ENCODE assay signal across 31 cellular contexts in genomic region chr4:97374526-97374925, GRCh38.
"Had no signal": no experiment of that assay in that cellular context is flagged by ENCODE, and none has a peak within 500 bp of the region (broad histone marks: within the 10 kb centered on the region; RNA-seq: fewer than 3 reads in every experiment).

No MANE protein-coding gene starts in this region.

- H3K27me3 Mint-ChIP-seq: activated B cell treated with CpG ODN at 0.5 μM for 24 hours; activated CD8-positive, alpha-beta T cell treated with anti-CD3 and anti-CD28 coated beads for 36 hours; activated naive CD4-positive, alpha-beta T cell treated with anti-CD3 and anti-CD28 coated beads, Interleukin-2, amount 50 U/mL, for 24 hours; activated naive CD8-positive, alpha-beta T cell treated with anti-CD3 and anti-CD28 coated beads for 36 hours; activated naive CD8-positive, alpha-beta T cell treated with anti-CD3 and anti-CD28 coated beads, Interleukin-2, amount 50 U/mL, for 24 hours; effector memory CD8-positive, alpha-beta T cell had no signal

- H3K36me3 Mint-ChIP-seq: activated naive CD4-positive, alpha-beta T cell treated with anti-CD3 and anti-CD28 coated beads, Interleukin-2, amount 50 U/mL, for 24 hours; activated naive CD8-positive, alpha-beta T cell treated with anti-CD3 and anti-CD28 coated beads for 36 hours had no signal

- DNase-seq: activated B cell treated with CpG ODN at 0.5 μM for 24 hours; activated CD4-positive, alpha-beta T cell treated with anti-CD3 and anti-CD28 coated beads for 48 hours; activated CD4-positive, alpha-beta T cell treated with anti-CD3 and anti-CD28 coated beads, Interleukin-2, amount 50 U/mL, for 1 hour; activated CD4-positive, alpha-beta T cell treated with anti-CD3 and anti-CD28 coated beads, Interleukin-2, amount 50 U/mL, for 48 hours; activated CD8-positive, alpha-beta memory T cell treated with anti-CD3 and anti-CD28 coated beads for 24 hours; activated CD8-positive, alpha-beta T cell treated with anti-CD3 and anti-CD28 coated beads for 36 hours; activated effector memory CD4-positive, alpha-beta T cell treated with anti-CD3 and anti-CD28 coated beads, Interleukin-2, amount 50 U/mL, for 16 hours; activated naive CD4-positive, alpha-beta T cell treated with anti-CD3 and anti-CD28 coated beads for 36 hours; activated naive CD8-positive, alpha-beta T cell treated with anti-CD3 and anti-CD28 coated beads for 36 hours; activated naive CD8-positive, alpha-beta T cell treated with anti-CD3 and anti-CD28 coated beads, Interleukin-2, amount 50 U/mL, for 24 hours; activated T-cell treated with anti-CD3 and anti-CD28 coated beads, Interleukin-2, amount 50 U/mL, for 48 hours; adrenal gland; amygdala; aorta; body of pancreas; caudate nucleus; cortex of kidney; dermis blood vessel endothelial cell; effector CD4-positive, alpha-beta T cell; effector memory CD8-positive, alpha-beta T cell; erythroblast; esophagus squamous epithelium; foreskin melanocyte; head of caudate nucleus; T-helper 2 cell; WERI-Rb-1 had no signal

- H3K9me3 Mint-ChIP-seq: activated CD8-positive, alpha-beta T cell treated with anti-CD3 and anti-CD28 coated beads for 36 hours had no signal

- ATAC-seq: activated CD4-positive, CD25-positive, alpha-beta regulatory T cell treated with anti-CD3 and anti-CD28 coated beads, Interleukin-2, amount 50 U/mL, for 24 hours; activated CD8-positive, alpha-beta T cell treated with anti-CD3 and anti-CD28 coated beads for 36 hours; activated naive CD8-positive, alpha-beta T cell treated with anti-CD3 and anti-CD28 coated beads, Interleukin-2, amount 50 U/mL, for 24 hours; body of pancreas; effector memory CD8-positive, alpha-beta T cell; gastroesophageal sphincter had no signal

- H3K4me3 Mint-ChIP-seq: activated B cell treated with CpG ODN at 0.5 μM for 24 hours; activated CD8-positive, alpha-beta T cell treated with anti-CD3 and anti-CD28 coated beads for 36 hours; activated naive CD4-positive, alpha-beta T cell treated with anti-CD3 and anti-CD28 coated beads for 36 hours; activated naive CD4-positive, alpha-beta T cell treated with anti-CD3 and anti-CD28 coated beads, Interleukin-2, amount 50 U/mL, for 24 hours; activated naive CD8-positive, alpha-beta T cell treated with anti-CD3 and anti-CD28 coated beads for 36 hours; activated naive CD8-positive, alpha-beta T cell treated with anti-CD3 and anti-CD28 coated beads, Interleukin-2, amount 50 U/mL, for 24 hours; activated T-helper 1 cell treated with anti-CD3 and anti-CD28 coated beads, Interleukin-12 subunit alpha, Interleukin-12 subunit beta, Interleukin-2, Interleukin-4 antibody, amounts not matched to agents 30 ng/mL and 10 ng/mL and 1 ng/mL, durations not matched to agents 14 hours and 24 hours and 36 hours; effector memory CD8-positive, alpha-beta T cell had no signal

- H3K4me1 Mint-ChIP-seq: activated B cell treated with CpG ODN at 0.5 μM for 24 hours; activated naive CD4-positive, alpha-beta T cell treated with anti-CD3 and anti-CD28 coated beads, Interleukin-2, amount 50 U/mL, for 24 hours; activated naive CD8-positive, alpha-beta T cell treated with anti-CD3 and anti-CD28 coated beads for 36 hours; activated naive CD8-positive, alpha-beta T cell treated with anti-CD3 and anti-CD28 coated beads, Interleukin-2, amount 50 U/mL, for 24 hours had no signal

- H3K27ac Mint-ChIP-seq: activated B cell treated with CpG ODN at 0.5 μM for 24 hours; activated CD8-positive, alpha-beta T cell treated with anti-CD3 and anti-CD28 coated beads for 36 hours; activated naive CD4-positive, alpha-beta T cell treated with anti-CD3 and anti-CD28 coated beads for 36 hours; activated naive CD4-positive, alpha-beta T cell treated with anti-CD3 and anti-CD28 coated beads, Interleukin-2, amount 50 U/mL, for 24 hours; activated naive CD8-positive, alpha-beta T cell treated with anti-CD3 and anti-CD28 coated beads for 36 hours; activated naive CD8-positive, alpha-beta T cell treated with anti-CD3 and anti-CD28 coated beads, Interleukin-2, amount 50 U/mL, for 24 hours; activated T-helper 1 cell treated with anti-CD3 and anti-CD28 coated beads, Interleukin-12 subunit alpha, Interleukin-12 subunit beta, Interleukin-2, Interleukin-4 antibody, amounts not matched to agents 30 ng/mL and 10 ng/mL and 1 ng/mL, durations not matched to agents 14 hours and 24 hours and 36 hours; activated T-helper 2 cell treated with anti-CD3 and anti-CD28 coated beads, Interferon-gamma antibody, Interleukin-2, Interleukin-4, amounts not matched to agents 10 μg/mL and 5 μg/mL and 100 μg/mL, durations not matched to agents 14 hours and 24 hours and 36 hours; effector memory CD8-positive, alpha-beta T cell had no signal
